In genomic region chr10:122551450-122551849, GRCh38 we compare ENCODE assay signal across 12 cellular contexts. TPM values are rescaled to one million over a fixed set of nuclear protein-coding genes. Genes with fewer than 3 reads are reported as not detected.
DNase-seq lines count a peak whose midpoint lies in the region; TF ChIP-seq lines count a peak whose summit lies in the region.
"Had no signal": no experiment of that assay in that cellular context is flagged by ENCODE, and none has a peak within 500 bp of the region (broad histone marks: within the 10 kb centered on the region; RNA-seq: fewer than 3 reads in every experiment).

No MANE protein-coding gene starts in this region.

- no peak for TF ChIP-seq CTCF in GM13976 (IDR thresholded peaks at IDR 0.05; ENCODE audit: borderline replicate concordance, control extremely low read depth, extremely low read depth, insufficient read depth, missing control alignments)
- TF ChIP-seq CTCF in choroid plexus epithelial cell (conservative IDR thresholded peaks at IDR 0.05; ENCODE audit: low read depth, low read length): peak; percentile 5
- no peak for TF ChIP-seq CTCF in ascending aorta (IDR thresholded peaks at IDR 0.05)
- TF ChIP-seq CTCF in endothelial cell (IDR thresholded peaks at IDR 0.05; ENCODE audit: unreplicated experiment): no peak

- no peaks in the 10 kb centered on the region for H3K9me3 ChIP-seq in ascending aorta
- H3K9me3 ChIP-seq: gastrocnemius medialis had no signal

- in situ Hi-C loops in GM13976 (cut with MboI; ENCODE audit: low sequenced_read_pairs, unreplicated experiment): loop anchor here (25.0 kb wide), 1 partner anchor 264 kb away; no protein-coding TSS in a partner anchor

- H3K9me3 Mint-ChIP-seq in endothelial cell (ENCODE audit: unreplicated experiment): no peaks in the 10 kb centered on the region

- H3K4me3 Mint-ChIP-seq in endothelial cell (ENCODE audit: unreplicated experiment): no peak overlapping the region
- H3K4me3 Mint-ChIP-seq: brain had no signal

- no peaks in the 10 kb centered on the region for H3K36me3 ChIP-seq in ascending aorta
- H3K36me3 ChIP-seq: gastrocnemius medialis had no signal

- H3K27me3 Mint-ChIP-seq in endothelial cell (ENCODE audit: unreplicated experiment): no peaks in the 10 kb centered on the region

- peaks cover 2% of the 10 kb centered on the region for H3K4me1 Mint-ChIP-seq in endothelial cell (ENCODE audit: unreplicated experiment)
- H3K4me1 Mint-ChIP-seq: brain had no signal

- H3K4me3 ChIP-seq in choroid plexus epithelial cell (ENCODE audit: low read depth, low read length): no peak overlapping the region
- H3K4me3 ChIP-seq in ascending aorta: no peak overlapping the region
- H3K4me3 ChIP-seq: gastrocnemius medialis had no signal

- no peak overlapping the region for H3K27ac ChIP-seq in ascending aorta
- H3K27ac ChIP-seq: gastrocnemius medialis had no signal

- intact Hi-C loops in ascending aorta (cut with DNase I): no loop called here

- peaks cover 3% of the 10 kb centered on the region for H3K36me3 Mint-ChIP-seq in endothelial cell (ENCODE audit: low read depth, unreplicated experiment)
- H3K36me3 Mint-ChIP-seq: brain had no signal

- H3K27ac Mint-ChIP-seq in endothelial cell (ENCODE audit: unreplicated experiment): no peak overlapping the region
- H3K27ac Mint-ChIP-seq: brain had no signal

- H3K27me3 ChIP-seq in ascending aorta: no peaks in the 10 kb centered on the region

- no peaks in the 10 kb centered on the region for H3K4me1 ChIP-seq in ascending aorta
- H3K4me1 ChIP-seq: gastrocnemius medialis had no signal

- DNase-seq in GM13976 (ENCODE audit: low spot score) (peak; percentile 41), choroid plexus epithelial cell (ENCODE audit: low read depth) (no peak), ascending aorta (ENCODE audit: low spot score in 2 of 2) (no peak), COLO668 (lab: John Stamatoyannopoulos, UW; ENCODE audit: unreplicated experiment) (no peak), NCI-H446 (lab: John Stamatoyannopoulos, UW) (no peak), endothelial cell (ENCODE audit: low spot score) (no peak)
- peak; percentile 70 for DNase-seq in activated CD4-positive, alpha-beta T cell treated with anti-CD3 and anti-CD28 coated beads for 48 hours
- peak; percentile 42 to 52 for DNase-seq in stimulated activated CD4-positive, alpha-beta T cell treated with anti-CD3 and anti-CD28 coated beads, Interleukin-15, amount 100 ng/mL, for 48 hours (ENCODE audit: low read depth in 2 of 2)
- DNase-seq: DMS153, gastrocnemius medialis, NCI-H510A had no signal

RNA-seq across cellular contexts. Expression of gene DMBT1, which starts 9.1 kb away (rescaled TPM):
- not detected for total RNA-seq in ascending aorta
- total RNA-seq in endothelial cell (ENCODE audit: unreplicated experiment): 0.49 TPM

Comparison
In these comparisons a context has a peak if more than half of its experiments do, and no peak if none do; other contexts are left out.
1. DNase-seq: peak in GM13976 (single experiment), activated CD4-positive, alpha-beta T cell treated with anti-CD3 and anti-CD28 coated beads for 48 hours (single experiment) and stimulated activated CD4-positive, alpha-beta T cell treated with anti-CD3 and anti-CD28 coated beads, Interleukin-15, amount 100 ng/mL, for 48 hours (2 of 2); none in choroid plexus epithelial cell (single experiment), ascending aorta (0 of 2), COLO668 (single experiment), NCI-H446 (0 of 2) and endothelial cell (single experiment).